Comparison of ENCODE assay signal across 7 cellular contexts in the genomic region with DNA sequence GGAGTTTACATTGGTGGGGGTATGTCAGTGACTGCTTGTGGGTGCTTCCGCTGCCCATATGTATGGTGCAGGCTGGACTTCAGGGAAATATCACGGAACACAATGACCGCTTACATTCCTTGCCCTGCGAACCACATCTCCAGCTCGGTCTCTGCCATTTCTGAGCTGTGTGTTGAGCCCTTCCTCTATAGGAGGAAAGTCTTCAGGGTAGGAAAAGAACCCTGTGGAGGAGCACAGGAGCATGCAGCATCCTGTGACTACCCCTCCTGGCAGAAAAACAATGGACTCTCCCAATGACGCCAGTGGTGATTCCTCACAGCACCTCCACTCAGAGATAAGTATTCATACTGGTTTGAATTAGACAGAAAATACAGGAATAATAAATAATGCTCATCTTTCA.
"Had no signal": no experiment of that assay in that cellular context is flagged by ENCODE, and none has a peak within 500 bp of the region (broad histone marks: within the 10 kb centered on the region; RNA-seq: fewer than 3 reads in every experiment).

No MANE protein-coding gene starts in this region.

- FAIRE-seq: HepG2, HTR-8/SVneo had no signal

- H3K9me3 Mint-ChIP-seq: IgD-negative memory B cell had no signal

- ATAC-seq: HepG2 had no signal

- H3K27ac Mint-ChIP-seq: IgD-negative memory B cell had no signal

- H3K27ac ChIP-seq: HL-60 had no signal

- DNase-seq: IMR-90, KBM-7, KG1 had no signal

- H3K4me3 Mint-ChIP-seq: IgD-negative memory B cell had no signal
